1 cellular context compared by ENCODE assay signal in genomic region chr6:44387346-44388134, GRCh38.
TF ChIP-seq lines count a peak whose summit lies in the region.

Gene CDC5L (plus strand): TSS chr6:44387706. CDS start chr6:44387824, 118 bp downstream.

TF ChIP-seq in HCT116, 20 proteins besides CTCF, POLR2A, EP300 and RAD21 (continued from another document):
- TF ChIP-seq JUND (IDR thresholded peaks at IDR 0.05) (peak; percentile 7; the same call in 1 of the 2 replicates), EZH2 (IDR thresholded peaks at IDR 0.05) (no peak), FOSL1 (IDR thresholded peaks at IDR 0.05; ENCODE audit: low read depth) (no peak), EZH2phosphoT487 (IDR thresholded peaks at IDR 0.05; ENCODE audit: borderline replicate concordance) (no peak), ATF3 (IDR thresholded peaks at IDR 0.05) (no peak), TCF7L2 (IDR thresholded peaks at IDR 0.05; ENCODE audit: borderline replicate concordance, extremely low read depth, insufficient read depth, insufficient read length) (peak; percentile 89), ZNF274 (IDR thresholded peaks at IDR 0.05; ENCODE audit: low read depth, low read length) (no peak), SIN3A (IDR thresholded peaks at IDR 0.05; ENCODE audit: low read depth) (no peak)
TF ChIP-seq in HCT116: peak in this region for 6.
